Comparison of ENCODE assay signal across 1 cellular context in the genomic region with DNA sequence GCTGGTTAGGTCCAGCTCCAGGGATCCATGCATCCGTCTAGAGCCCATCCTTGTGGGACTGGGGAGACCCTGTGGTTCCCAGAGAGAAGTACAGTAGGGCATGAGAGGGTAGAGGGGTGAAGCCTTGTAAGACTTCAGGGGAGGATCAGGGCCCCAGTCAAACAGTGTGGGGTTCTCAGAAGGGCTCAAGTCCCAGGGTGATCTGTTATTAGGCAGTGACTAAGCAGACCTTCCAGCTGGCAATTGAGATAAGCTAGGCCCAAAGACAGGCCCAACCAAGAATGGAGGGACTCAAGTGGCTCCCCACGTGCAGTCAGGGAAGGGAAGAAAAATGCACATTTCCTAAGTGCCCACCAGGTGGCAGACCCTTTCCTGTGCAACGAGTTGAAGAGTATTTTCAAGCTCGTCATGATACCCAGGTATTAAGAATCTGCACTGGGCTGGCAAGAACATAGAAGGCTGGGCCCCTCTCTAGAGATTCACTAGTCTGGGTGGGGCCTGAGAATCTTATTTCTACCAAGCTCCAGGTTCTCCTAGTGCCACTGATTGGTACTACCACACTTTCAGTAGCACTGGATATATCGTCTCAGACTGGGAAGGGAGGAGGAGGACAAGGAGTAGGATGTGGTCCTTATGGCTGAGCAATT.
A peak's percentile ranks its signal among the peaks of the same experiment; 100 is the strongest.
TF ChIP-seq lines count a peak whose summit lies in the region.

No MANE protein-coding gene starts in this region.

TF ChIP-seq in K562, 482 proteins besides CTCF, POLR2A, EP300 and RAD21 (continued from another document and continues in another):
- TF ChIP-seq, protein P1, sequence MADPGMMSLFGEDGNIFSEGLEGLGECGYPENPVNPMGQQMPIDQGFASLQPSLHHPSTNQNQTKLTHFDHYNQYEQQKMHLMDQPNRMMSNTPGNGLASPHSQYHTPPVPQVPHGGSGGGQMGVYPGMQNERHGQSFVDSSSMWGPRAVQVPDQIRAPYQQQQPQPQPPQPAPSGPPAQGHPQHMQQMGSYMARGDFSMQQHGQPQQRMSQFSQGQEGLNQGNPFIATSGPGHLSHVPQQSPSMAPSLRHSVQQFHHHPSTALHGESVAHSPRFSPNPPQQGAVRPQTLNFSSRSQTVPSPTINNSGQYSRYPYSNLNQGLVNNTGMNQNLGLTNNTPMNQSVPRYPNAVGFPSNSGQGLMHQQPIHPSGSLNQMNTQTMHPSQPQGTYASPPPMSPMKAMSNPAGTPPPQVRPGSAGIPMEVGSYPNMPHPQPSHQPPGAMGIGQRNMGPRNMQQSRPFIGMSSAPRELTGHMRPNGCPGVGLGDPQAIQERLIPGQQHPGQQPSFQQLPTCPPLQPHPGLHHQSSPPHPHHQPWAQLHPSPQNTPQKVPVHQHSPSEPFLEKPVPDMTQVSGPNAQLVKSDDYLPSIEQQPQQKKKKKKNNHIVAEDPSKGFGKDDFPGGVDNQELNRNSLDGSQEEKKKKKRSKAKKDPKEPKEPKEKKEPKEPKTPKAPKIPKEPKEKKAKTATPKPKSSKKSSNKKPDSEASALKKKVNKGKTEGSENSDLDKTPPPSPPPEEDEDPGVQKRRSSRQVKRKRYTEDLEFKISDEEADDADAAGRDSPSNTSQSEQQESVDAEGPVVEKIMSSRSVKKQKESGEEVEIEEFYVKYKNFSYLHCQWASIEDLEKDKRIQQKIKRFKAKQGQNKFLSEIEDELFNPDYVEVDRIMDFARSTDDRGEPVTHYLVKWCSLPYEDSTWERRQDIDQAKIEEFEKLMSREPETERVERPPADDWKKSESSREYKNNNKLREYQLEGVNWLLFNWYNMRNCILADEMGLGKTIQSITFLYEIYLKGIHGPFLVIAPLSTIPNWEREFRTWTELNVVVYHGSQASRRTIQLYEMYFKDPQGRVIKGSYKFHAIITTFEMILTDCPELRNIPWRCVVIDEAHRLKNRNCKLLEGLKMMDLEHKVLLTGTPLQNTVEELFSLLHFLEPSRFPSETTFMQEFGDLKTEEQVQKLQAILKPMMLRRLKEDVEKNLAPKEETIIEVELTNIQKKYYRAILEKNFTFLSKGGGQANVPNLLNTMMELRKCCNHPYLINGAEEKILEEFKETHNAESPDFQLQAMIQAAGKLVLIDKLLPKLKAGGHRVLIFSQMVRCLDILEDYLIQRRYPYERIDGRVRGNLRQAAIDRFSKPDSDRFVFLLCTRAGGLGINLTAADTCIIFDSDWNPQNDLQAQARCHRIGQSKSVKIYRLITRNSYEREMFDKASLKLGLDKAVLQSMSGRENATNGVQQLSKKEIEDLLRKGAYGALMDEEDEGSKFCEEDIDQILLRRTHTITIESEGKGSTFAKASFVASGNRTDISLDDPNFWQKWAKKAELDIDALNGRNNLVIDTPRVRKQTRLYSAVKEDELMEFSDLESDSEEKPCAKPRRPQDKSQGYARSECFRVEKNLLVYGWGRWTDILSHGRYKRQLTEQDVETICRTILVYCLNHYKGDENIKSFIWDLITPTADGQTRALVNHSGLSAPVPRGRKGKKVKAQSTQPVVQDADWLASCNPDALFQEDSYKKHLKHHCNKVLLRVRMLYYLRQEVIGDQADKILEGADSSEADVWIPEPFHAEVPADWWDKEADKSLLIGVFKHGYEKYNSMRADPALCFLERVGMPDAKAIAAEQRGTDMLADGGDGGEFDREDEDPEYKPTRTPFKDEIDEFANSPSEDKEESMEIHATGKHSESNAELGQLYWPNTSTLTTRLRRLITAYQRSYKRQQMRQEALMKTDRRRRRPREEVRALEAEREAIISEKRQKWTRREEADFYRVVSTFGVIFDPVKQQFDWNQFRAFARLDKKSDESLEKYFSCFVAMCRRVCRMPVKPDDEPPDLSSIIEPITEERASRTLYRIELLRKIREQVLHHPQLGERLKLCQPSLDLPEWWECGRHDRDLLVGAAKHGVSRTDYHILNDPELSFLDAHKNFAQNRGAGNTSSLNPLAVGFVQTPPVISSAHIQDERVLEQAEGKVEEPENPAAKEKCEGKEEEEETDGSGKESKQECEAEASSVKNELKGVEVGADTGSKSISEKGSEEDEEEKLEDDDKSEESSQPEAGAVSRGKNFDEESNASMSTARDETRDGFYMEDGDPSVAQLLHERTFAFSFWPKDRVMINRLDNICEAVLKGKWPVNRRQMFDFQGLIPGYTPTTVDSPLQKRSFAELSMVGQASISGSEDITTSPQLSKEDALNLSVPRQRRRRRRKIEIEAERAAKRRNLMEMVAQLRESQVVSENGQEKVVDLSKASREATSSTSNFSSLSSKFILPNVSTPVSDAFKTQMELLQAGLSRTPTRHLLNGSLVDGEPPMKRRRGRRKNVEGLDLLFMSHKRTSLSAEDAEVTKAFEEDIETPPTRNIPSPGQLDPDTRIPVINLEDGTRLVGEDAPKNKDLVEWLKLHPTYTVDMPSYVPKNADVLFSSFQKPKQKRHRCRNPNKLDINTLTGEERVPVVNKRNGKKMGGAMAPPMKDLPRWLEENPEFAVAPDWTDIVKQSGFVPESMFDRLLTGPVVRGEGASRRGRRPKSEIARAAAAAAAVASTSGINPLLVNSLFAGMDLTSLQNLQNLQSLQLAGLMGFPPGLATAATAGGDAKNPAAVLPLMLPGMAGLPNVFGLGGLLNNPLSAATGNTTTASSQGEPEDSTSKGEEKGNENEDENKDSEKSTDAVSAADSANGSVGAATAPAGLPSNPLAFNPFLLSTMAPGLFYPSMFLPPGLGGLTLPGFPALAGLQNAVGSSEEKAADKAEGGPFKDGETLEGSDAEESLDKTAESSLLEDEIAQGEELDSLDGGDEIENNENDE (IDR thresholded peaks at IDR 0.05; ENCODE audit: low read depth, low read length), result no peak
- peak; percentile 87 for TF ChIP-seq MAFF (IDR thresholded peaks at IDR 0.05; ENCODE audit: low read length)
- TF ChIP-seq, protein P2, sequence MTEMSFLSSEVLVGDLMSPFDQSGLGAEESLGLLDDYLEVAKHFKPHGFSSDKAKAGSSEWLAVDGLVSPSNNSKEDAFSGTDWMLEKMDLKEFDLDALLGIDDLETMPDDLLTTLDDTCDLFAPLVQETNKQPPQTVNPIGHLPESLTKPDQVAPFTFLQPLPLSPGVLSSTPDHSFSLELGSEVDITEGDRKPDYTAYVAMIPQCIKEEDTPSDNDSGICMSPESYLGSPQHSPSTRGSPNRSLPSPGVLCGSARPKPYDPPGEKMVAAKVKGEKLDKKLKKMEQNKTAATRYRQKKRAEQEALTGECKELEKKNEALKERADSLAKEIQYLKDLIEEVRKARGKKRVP (CRISPR knock-in tag; IDR thresholded peaks at IDR 0.05), result no peak
- TF ChIP-seq, protein P3, sequence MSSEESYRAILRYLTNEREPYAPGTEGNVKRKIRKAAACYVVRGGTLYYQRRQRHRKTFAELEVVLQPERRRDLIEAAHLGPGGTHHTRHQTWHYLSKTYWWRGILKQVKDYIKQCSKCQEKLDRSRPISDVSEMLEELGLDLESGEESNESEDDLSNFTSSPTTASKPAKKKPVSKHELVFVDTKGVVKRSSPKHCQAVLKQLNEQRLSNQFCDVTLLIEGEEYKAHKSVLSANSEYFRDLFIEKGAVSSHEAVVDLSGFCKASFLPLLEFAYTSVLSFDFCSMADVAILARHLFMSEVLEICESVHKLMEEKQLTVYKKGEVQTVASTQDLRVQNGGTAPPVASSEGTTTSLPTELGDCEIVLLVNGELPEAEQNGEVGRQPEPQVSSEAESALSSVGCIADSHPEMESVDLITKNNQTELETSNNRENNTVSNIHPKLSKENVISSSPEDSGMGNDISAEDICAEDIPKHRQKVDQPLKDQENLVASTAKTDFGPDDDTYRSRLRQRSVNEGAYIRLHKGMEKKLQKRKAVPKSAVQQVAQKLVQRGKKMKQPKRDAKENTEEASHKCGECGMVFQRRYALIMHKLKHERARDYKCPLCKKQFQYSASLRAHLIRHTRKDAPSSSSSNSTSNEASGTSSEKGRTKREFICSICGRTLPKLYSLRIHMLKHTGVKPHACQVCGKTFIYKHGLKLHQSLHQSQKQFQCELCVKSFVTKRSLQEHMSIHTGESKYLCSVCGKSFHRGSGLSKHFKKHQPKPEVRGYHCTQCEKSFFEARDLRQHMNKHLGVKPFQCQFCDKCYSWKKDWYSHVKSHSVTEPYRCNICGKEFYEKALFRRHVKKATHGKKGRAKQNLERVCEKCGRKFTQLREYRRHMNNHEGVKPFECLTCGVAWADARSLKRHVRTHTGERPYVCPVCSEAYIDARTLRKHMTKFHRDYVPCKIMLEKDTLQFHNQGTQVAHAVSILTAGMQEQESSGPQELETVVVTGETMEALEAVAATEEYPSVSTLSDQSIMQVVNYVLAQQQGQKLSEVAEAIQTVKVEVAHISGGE (CRISPR knock-in tag; IDR thresholded peaks at IDR 0.05), result no peak
- TF ChIP-seq, protein P4, sequence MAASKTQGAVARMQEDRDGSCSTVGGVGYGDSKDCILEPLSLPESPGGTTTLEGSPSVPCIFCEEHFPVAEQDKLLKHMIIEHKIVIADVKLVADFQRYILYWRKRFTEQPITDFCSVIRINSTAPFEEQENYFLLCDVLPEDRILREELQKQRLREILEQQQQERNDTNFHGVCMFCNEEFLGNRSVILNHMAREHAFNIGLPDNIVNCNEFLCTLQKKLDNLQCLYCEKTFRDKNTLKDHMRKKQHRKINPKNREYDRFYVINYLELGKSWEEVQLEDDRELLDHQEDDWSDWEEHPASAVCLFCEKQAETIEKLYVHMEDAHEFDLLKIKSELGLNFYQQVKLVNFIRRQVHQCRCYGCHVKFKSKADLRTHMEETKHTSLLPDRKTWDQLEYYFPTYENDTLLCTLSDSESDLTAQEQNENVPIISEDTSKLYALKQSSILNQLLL (CRISPR knock-in tag; IDR thresholded peaks at IDR 0.05; ENCODE audit: borderline replicate concordance), result no peak
- no peak for TF ChIP-seq PCBP1 (IDR thresholded peaks at IDR 0.05; ENCODE audit: low read depth, low read length, poor library complexity, severe bottlenecking)
- TF ChIP-seq, protein P5, sequence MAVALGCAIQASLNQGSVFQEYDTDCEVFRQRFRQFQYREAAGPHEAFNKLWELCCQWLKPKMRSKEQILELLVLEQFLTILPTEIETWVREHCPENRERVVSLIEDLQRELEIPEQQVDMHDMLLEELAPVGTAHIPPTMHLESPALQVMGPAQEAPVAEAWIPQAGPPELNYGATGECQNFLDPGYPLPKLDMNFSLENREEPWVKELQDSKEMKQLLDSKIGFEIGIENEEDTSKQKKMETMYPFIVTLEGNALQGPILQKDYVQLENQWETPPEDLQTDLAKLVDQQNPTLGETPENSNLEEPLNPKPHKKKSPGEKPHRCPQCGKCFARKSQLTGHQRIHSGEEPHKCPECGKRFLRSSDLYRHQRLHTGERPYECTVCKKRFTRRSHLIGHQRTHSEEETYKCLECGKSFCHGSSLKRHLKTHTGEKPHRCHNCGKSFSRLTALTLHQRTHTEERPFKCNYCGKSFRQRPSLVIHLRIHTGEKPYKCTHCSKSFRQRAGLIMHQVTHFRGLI (CRISPR knock-in tag; IDR thresholded peaks at IDR 0.05), result no peak
- no peak for TF ChIP-seq ZBTB17 (CRISPR knock-in tag; IDR thresholded peaks at IDR 0.05)
- no peak for TF ChIP-seq RBM39 (optimal IDR thresholded peaks at IDR 0.05; ENCODE audit: low read depth, low read length)
- TF ChIP-seq L3MBTL2 (IDR thresholded peaks at IDR 0.05), result peak; percentile 91
- TF ChIP-seq CHCHD3 (CRISPR knock-in tag; IDR thresholded peaks at IDR 0.05), result no peak
- no peak for TF ChIP-seq SRSF7 (optimal IDR thresholded peaks at IDR 0.05; ENCODE audit: low read depth, low read length)
- peak; percentile 86 for TF ChIP-seq NCOR1 (IDR thresholded peaks at IDR 0.05)
- no peak for TF ChIP-seq ZNF23 (CRISPR knock-in tag; IDR thresholded peaks at IDR 0.05)
- no peak for TF ChIP-seq PTTG1 (tag; IDR thresholded peaks at IDR 0.05; ENCODE audit: low read depth)
- TF ChIP-seq FOXP1 (CRISPR knock-in tag; IDR thresholded peaks at IDR 0.05), result no peak
- TF ChIP-seq, protein P6, sequence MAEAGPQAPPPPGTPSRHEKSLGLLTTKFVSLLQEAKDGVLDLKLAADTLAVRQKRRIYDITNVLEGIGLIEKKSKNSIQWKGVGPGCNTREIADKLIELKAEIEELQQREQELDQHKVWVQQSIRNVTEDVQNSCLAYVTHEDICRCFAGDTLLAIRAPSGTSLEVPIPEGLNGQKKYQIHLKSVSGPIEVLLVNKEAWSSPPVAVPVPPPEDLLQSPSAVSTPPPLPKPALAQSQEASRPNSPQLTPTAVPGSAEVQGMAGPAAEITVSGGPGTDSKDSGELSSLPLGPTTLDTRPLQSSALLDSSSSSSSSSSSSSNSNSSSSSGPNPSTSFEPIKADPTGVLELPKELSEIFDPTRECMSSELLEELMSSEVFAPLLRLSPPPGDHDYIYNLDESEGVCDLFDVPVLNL (CRISPR knock-in tag; IDR thresholded peaks at IDR 0.05; ENCODE audit: low read depth), result 0 out of 2 replicates have a peak, but pooled peaks have one; percentile 19
- TF ChIP-seq, protein P7, sequence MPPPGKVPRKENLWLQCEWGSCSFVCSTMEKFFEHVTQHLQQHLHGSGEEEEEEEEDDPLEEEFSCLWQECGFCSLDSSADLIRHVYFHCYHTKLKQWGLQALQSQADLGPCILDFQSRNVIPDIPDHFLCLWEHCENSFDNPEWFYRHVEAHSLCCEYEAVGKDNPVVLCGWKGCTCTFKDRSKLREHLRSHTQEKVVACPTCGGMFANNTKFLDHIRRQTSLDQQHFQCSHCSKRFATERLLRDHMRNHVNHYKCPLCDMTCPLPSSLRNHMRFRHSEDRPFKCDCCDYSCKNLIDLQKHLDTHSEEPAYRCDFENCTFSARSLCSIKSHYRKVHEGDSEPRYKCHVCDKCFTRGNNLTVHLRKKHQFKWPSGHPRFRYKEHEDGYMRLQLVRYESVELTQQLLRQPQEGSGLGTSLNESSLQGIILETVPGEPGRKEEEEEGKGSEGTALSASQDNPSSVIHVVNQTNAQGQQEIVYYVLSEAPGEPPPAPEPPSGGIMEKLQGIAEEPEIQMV (tag; conservative IDR thresholded peaks at IDR 0.05; ENCODE audit: low read depth), result no peak
- no peak for TF ChIP-seq ZNF41 (CRISPR knock-in tag; conservative IDR thresholded peaks at IDR 0.05)
- no peak for TF ChIP-seq NUFIP1 (IDR thresholded peaks at IDR 0.05; ENCODE audit: partially characterized antibody)
- TF ChIP-seq RFX5 (IDR thresholded peaks at IDR 0.05; ENCODE audit: low read depth, low read length), result no peak
- TF ChIP-seq TRIM28 (IDR thresholded peaks at IDR 0.05), result no peak
- TF ChIP-seq ZNF347 (CRISPR knock-in tag; IDR thresholded peaks at IDR 0.05; ENCODE audit: low read depth), result no peak
- no peak for TF ChIP-seq ZNF282 (CRISPR knock-in tag; IDR thresholded peaks at IDR 0.05)
- no peak for TF ChIP-seq ILF3 (IDR thresholded peaks at IDR 0.05; ENCODE audit: borderline replicate concordance)
- TF ChIP-seq RBM14 (IDR thresholded peaks at IDR 0.05; ENCODE audit: borderline replicate concordance, insufficient read depth, low read depth, low read length), result no peak
- TF ChIP-seq, protein P8, sequence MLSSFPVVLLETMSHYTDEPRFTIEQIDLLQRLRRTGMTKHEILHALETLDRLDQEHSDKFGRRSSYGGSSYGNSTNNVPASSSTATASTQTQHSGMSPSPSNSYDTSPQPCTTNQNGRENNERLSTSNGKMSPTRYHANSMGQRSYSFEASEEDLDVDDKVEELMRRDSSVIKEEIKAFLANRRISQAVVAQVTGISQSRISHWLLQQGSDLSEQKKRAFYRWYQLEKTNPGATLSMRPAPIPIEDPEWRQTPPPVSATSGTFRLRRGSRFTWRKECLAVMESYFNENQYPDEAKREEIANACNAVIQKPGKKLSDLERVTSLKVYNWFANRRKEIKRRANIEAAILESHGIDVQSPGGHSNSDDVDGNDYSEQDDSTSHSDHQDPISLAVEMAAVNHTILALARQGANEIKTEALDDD (IDR thresholded peaks at IDR 0.05), result peak; percentile 39; the same call in 1 of the 2 replicates
- TF ChIP-seq THRAP3 (IDR thresholded peaks at IDR 0.05; ENCODE audit: borderline replicate concordance), result no peak
